Comparison of ENCODE assay signal across 2 cellular contexts in the genomic region with DNA sequence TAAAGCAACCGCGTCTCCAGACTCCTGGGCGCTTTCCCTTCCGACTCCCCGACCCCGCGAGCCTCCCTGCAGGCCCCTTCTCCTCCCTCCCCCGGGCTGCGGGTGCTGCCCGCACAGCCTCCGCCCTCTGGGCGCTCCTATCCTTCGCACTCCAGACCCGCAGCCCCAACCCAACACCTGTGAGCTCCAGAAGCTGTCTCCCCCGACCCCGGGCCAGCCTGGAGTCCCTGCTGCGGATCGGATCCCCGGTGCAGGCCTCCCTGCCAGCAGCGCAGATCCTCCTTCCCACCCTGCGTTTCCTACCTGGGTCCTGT.
TF ChIP-seq lines count a peak whose summit lies in the region.

No MANE protein-coding gene starts in this region.

TF ChIP-seq in WTC11, 78 proteins besides CTCF, POLR2A, EP300 and RAD21:
- TF ChIP-seq ZNF121 (CRISPR knock-in tag; IDR thresholded peaks at IDR 0.05) (no peak), FOXK1 (CRISPR knock-in tag; IDR thresholded peaks at IDR 0.05) (no peak), NR1H2 (CRISPR knock-in tag; IDR thresholded peaks at IDR 0.05) (no peak), EMX1 (CRISPR knock-in tag; IDR thresholded peaks at IDR 0.05) (no peak), HMGA2 (CRISPR knock-in tag; IDR thresholded peaks at IDR 0.05) (no peak), ZNF317 (CRISPR knock-in tag; IDR thresholded peaks at IDR 0.05; ENCODE audit: borderline replicate concordance, low read depth) (no peak), ZNF263 (CRISPR knock-in tag; IDR thresholded peaks at IDR 0.05; ENCODE audit: low read depth) (no peak), NR3C1 (CRISPR knock-in tag; conservative IDR thresholded peaks at IDR 0.05; ENCODE audit: low read depth) (no peak), MXD4 (CRISPR knock-in tag; IDR thresholded peaks at IDR 0.05; ENCODE audit: borderline replicate concordance) (no peak)
- TF ChIP-seq, protein P1, sequence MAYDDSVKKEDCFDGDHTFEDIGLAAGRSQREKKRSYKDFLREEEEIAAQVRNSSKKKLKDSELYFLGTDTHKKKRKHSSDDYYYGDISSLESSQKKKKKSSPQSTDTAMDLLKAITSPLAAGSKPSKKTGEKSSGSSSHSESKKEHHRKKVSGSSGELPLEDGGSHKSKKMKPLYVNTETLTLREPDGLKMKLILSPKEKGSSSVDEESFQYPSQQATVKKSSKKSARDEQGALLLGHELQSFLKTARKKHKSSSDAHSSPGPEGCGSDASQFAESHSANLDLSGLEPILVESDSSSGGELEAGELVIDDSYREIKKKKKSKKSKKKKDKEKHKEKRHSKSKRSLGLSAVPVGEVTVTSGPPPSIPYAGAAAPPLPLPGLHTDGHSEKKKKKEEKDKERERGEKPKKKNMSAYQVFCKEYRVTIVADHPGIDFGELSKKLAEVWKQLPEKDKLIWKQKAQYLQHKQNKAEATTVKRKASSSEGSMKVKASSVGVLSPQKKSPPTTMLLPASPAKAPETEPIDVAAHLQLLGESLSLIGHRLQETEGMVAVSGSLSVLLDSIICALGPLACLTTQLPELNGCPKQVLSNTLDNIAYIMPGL (CRISPR knock-in tag; IDR thresholded peaks at IDR 0.05), result no peak
- TF ChIP-seq, protein P2, sequence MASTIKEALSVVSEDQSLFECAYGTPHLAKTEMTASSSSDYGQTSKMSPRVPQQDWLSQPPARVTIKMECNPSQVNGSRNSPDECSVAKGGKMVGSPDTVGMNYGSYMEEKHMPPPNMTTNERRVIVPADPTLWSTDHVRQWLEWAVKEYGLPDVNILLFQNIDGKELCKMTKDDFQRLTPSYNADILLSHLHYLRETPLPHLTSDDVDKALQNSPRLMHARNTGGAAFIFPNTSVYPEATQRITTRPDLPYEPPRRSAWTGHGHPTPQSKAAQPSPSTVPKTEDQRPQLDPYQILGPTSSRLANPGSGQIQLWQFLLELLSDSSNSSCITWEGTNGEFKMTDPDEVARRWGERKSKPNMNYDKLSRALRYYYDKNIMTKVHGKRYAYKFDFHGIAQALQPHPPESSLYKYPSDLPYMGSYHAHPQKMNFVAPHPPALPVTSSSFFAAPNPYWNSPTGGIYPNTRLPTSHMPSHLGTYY (CRISPR knock-in tag; IDR thresholded peaks at IDR 0.05), result no peak
- TF ChIP-seq, protein P3, sequence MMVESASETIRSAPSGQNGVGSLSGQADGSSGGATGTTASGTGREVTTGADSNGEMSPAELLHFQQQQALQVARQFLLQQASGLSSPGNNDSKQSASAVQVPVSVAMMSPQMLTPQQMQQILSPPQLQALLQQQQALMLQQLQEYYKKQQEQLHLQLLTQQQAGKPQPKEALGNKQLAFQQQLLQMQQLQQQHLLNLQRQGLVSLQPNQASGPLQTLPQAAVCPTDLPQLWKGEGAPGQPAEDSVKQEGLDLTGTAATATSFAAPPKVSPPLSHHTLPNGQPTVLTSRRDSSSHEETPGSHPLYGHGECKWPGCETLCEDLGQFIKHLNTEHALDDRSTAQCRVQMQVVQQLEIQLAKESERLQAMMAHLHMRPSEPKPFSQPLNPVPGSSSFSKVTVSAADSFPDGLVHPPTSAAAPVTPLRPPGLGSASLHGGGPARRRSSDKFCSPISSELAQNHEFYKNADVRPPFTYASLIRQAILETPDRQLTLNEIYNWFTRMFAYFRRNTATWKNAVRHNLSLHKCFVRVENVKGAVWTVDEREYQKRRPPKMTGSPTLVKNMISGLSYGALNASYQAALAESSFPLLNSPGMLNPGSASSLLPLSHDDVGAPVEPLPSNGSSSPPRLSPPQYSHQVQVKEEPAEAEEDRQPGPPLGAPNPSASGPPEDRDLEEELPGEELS (CRISPR knock-in tag; IDR thresholded peaks at IDR 0.05), result no peak
- TF ChIP-seq, protein P4, sequence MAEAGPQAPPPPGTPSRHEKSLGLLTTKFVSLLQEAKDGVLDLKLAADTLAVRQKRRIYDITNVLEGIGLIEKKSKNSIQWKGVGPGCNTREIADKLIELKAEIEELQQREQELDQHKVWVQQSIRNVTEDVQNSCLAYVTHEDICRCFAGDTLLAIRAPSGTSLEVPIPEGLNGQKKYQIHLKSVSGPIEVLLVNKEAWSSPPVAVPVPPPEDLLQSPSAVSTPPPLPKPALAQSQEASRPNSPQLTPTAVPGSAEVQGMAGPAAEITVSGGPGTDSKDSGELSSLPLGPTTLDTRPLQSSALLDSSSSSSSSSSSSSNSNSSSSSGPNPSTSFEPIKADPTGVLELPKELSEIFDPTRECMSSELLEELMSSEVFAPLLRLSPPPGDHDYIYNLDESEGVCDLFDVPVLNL (CRISPR knock-in tag; IDR thresholded peaks at IDR 0.05; ENCODE audit: borderline replicate concordance, low read depth), result no peak
- TF ChIP-seq, protein P5, sequence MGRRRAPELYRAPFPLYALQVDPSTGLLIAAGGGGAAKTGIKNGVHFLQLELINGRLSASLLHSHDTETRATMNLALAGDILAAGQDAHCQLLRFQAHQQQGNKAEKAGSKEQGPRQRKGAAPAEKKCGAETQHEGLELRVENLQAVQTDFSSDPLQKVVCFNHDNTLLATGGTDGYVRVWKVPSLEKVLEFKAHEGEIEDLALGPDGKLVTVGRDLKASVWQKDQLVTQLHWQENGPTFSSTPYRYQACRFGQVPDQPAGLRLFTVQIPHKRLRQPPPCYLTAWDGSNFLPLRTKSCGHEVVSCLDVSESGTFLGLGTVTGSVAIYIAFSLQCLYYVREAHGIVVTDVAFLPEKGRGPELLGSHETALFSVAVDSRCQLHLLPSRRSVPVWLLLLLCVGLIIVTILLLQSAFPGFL (CRISPR knock-in tag; IDR thresholded peaks at IDR 0.05; ENCODE audit: borderline replicate concordance), result no peak
TF ChIP-seq in WTC11: peak in this region for 0.

TF ChIP-seq in H1, 55 proteins besides CTCF, POLR2A, EP300 and RAD21:
- TF ChIP-seq TBP (IDR thresholded peaks at IDR 0.05; ENCODE audit: low read depth, low read length), result no peak
- TF ChIP-seq, protein P6, sequence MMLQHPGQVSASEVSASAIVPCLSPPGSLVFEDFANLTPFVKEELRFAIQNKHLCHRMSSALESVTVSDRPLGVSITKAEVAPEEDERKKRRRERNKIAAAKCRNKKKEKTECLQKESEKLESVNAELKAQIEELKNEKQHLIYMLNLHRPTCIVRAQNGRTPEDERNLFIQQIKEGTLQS (IDR thresholded peaks at IDR 0.05; ENCODE audit: insufficient read depth, low read depth, low read length), result no peak
- TF ChIP-seq, protein P7, sequence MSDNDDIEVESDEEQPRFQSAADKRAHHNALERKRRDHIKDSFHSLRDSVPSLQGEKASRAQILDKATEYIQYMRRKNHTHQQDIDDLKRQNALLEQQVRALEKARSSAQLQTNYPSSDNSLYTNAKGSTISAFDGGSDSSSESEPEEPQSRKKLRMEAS (IDR thresholded peaks at IDR 0.05), result no peak
- no peak for TF ChIP-seq BACH1 (IDR thresholded peaks at IDR 0.05; ENCODE audit: low read length)
- TF ChIP-seq KDM4A (IDR thresholded peaks at IDR 0.05; ENCODE audit: low read depth, low read length, severe bottlenecking), result no peak
- no peak for TF ChIP-seq CHD2 (IDR thresholded peaks at IDR 0.05; ENCODE audit: low read length)
- no peak for TF ChIP-seq SUZ12 (IDR thresholded peaks at IDR 0.05; ENCODE audit: low read length)
- no peak for TF ChIP-seq SP2 (IDR thresholded peaks at IDR 0.05; ENCODE audit: low read length)
- TF ChIP-seq TEAD4 (IDR thresholded peaks at IDR 0.05; ENCODE audit: low read depth, low read length), result no peak
- no peak for TF ChIP-seq YY1 (IDR thresholded peaks at IDR 0.05; ENCODE audit: low read depth, low read length)
- no peak for TF ChIP-seq RXRA (IDR thresholded peaks at IDR 0.05; ENCODE audit: insufficient read depth, low read depth, low read length)
